In genomic region chr5:82183828-82184227, GRCh38 we compare ENCODE assay signal across 15 cellular contexts.
A peak's percentile ranks its signal among the peaks of the same experiment; 100 is the strongest.
DNase-seq lines count a peak whose midpoint lies in the region; ATAC-seq, FAIRE-seq and TF ChIP-seq lines count a peak whose summit lies in the region.
"Had no signal": no experiment of that assay in that cellular context is flagged by ENCODE, and none has a peak within 500 bp of the region (broad histone marks: within the 10 kb centered on the region; RNA-seq: fewer than 3 reads in every experiment).

No MANE protein-coding gene starts in this region.

- H2AFZ ChIP-seq in K562 (ENCODE audit: low read depth, low read length) = no peak overlapping the region

- no peaks in the 10 kb centered on the region for H3K79me2 ChIP-seq in K562 (ENCODE audit: control insufficient read depth, insufficient read depth, low read length)

- TF ChIP-seq RAD21 in K562 (CRISPR knock-in tag; conservative IDR thresholded peaks at IDR 0.05 in 1 of 2, IDR thresholded peaks at IDR 0.05 in 1 of 2) = no peak

- no peaks in the 10 kb centered on the region for H3K9me1 ChIP-seq in K562 (ENCODE audit: control insufficient read depth, insufficient read depth, low read length)

- no peak overlapping the region for H3K9ac ChIP-seq in K562 (ENCODE audit: insufficient read depth in 1 of 2, low read depth in 2 of 2, low read length in 2 of 2)

- H3K4me1 ChIP-seq in K562 (replicated peaks in 1 of 2; ENCODE audit: control insufficient read depth in 2 of 2, insufficient read depth in 2 of 2, low read length in 2 of 2) = no peaks in the 10 kb centered on the region
- H3K4me1 ChIP-seq in psoas muscle = no peaks in the 10 kb centered on the region
- H3K4me1 ChIP-seq: adrenal gland had no signal

- peaks cover 5% of the 10 kb centered on the region for H3K9me3 Mint-ChIP-seq in osteocyte (ENCODE audit: unreplicated experiment)
- H3K9me3 Mint-ChIP-seq: nephron progenitor cell had no signal

- TF ChIP-seq POLR2A in K562 (conservative IDR thresholded peaks at IDR 0.05) = no peak

- H4K20me1 ChIP-seq in K562 (replicated peaks; ENCODE audit: control insufficient read depth, insufficient read depth, low read length) = no peaks in the 10 kb centered on the region

- H3K9me3 ChIP-seq in K562 (replicated peaks; ENCODE audit: control insufficient read depth, insufficient read depth, low read depth, low read length) (no peaks in the 10 kb centered on the region), psoas muscle (no peaks in the 10 kb centered on the region)

- H3K36me3 ChIP-seq in K562 (ENCODE audit: control insufficient read depth, insufficient read depth, low read length) = 0 out of 3 replicates have a peak, but pooled peaks cover 4% of the 10 kb centered on the region
- H3K36me3 ChIP-seq in psoas muscle (ENCODE audit: insufficient read depth in 1 of 2, low read depth in 1 of 2) = peaks cover 0 to 7% of the 10 kb centered on the region in 2 donors
- H3K36me3 ChIP-seq: adrenal gland had no signal

- POLR2A ChIA-PET in K562 (lab: Yijun Ruan, JAX) = no interaction called here

- no TSS peak for BruUV-seq in K562 (replicated peaks; lab: Mats Ljungman, UMichigan)

- 14% methylated on average over 1 of the region's 1 CpG for WGBS in K562 (ENCODE audit: insufficient coverage, low coverage, missing lambda C conversion rate)
- 89 to 100% (median 91%) methylated on average over 1 of the region's 1 CpG for WGBS in psoas muscle, 3 donors

- H3K4me2 ChIP-seq in K562 (ENCODE audit: insufficient read depth, low read length) = no peak overlapping the region

- DNase-seq in NCI-H2171 treated with DMSO at 0.1 percent for 48 hours (lab: John Stamatoyannopoulos, UW) (peak; percentile 41), NCI-H2171 (lab: John Stamatoyannopoulos, UW) (no peak), K562 (ENCODE audit: extremely low read depth in 1 of 4, low spot score in 3 of 4) (no peak), psoas muscle (no peak), NCI-H774 (lab: John Stamatoyannopoulos, UW) (no peak), osteocyte (ENCODE audit: extremely low spot score, unreplicated experiment) (no peak)
- no peak for DNase-seq in stimulated activated CD4-positive, alpha-beta T cell treated with anti-CD3 and anti-CD28 coated beads, Interleukin-4, amount 100 ng/mL, for 4 hours
- DNase-seq: 8988T; activated CD8-positive, alpha-beta T cell treated with anti-CD3 and anti-CD28 coated beads, Interleukin-2, amount 10 ng/mL, durations not matched to agents 7 days and 5 days; adrenal gland; effector CD8-positive, alpha-beta T cell; NCI-H226; nephron progenitor cell had no signal

- H3K27ac ChIP-seq in K562 (ENCODE audit: extremely low read depth, low read depth, low read length) (no peak overlapping the region), psoas muscle (no peak overlapping the region)
- H3K27ac ChIP-seq: adrenal gland had no signal

- in situ Hi-C loops in K562 (cut with MboI) = no loop called here

- H3K27ac Mint-ChIP-seq in osteocyte (ENCODE audit: unreplicated experiment) = no peak overlapping the region
- H3K27ac Mint-ChIP-seq: activated CD8-positive, alpha-beta T cell treated with anti-CD3 and anti-CD28 coated beads, Interleukin-2, amount 10 ng/mL, durations not matched to agents 7 days and 5 days; nephron progenitor cell had no signal

- no peak for FAIRE-seq in K562 (lab: Jason Lieb, UNC)

- H3K36me3 Mint-ChIP-seq in osteocyte (ENCODE audit: unreplicated experiment) = peaks cover 6% of the 10 kb centered on the region

- H3K4me3 ChIP-seq in K562 (no peak overlapping the region), psoas muscle (no peak overlapping the region)
- H3K4me3 ChIP-seq: adrenal gland had no signal

- peak; percentile 56 for ATAC-seq in HG03565 (IDR thresholded peaks at IDR 0.05; ENCODE audit: unreplicated experiment)
- ATAC-seq in K562 = no peak
- peak in 3 of 4 donors; percentile 42 to 69 (median 46) for ATAC-seq in psoas muscle
- ATAC-seq: activated CD8-positive, alpha-beta T cell treated with anti-CD3 and anti-CD28 coated beads, Interleukin-2, amount 10 ng/mL, durations not matched to agents 7 days and 5 days; SK-N-SH treated with all-trans-retinoic acid at 6 μM for 48 hours had no signal

- no peaks in the 10 kb centered on the region for H3K4me1 Mint-ChIP-seq in osteocyte (ENCODE audit: unreplicated experiment)
- H3K4me1 Mint-ChIP-seq: nephron progenitor cell had no signal

- H3K4me3 Mint-ChIP-seq in osteocyte (ENCODE audit: unreplicated experiment) = no peak overlapping the region
- H3K4me3 Mint-ChIP-seq: activated CD8-positive, alpha-beta T cell treated with anti-CD3 and anti-CD28 coated beads, Interleukin-2, amount 10 ng/mL, durations not matched to agents 7 days and 5 days; nephron progenitor cell had no signal

- TF ChIP-seq CTCF in K562 (IDR thresholded peaks at IDR 0.05 in 2 of 3, conservative IDR thresholded peaks at IDR 0.05 in 1 of 3; ENCODE audit: insufficient read depth in 2 of 3, low read depth in 1 of 3, low read length in 3 of 3) (no peak), psoas muscle (IDR thresholded peaks at IDR 0.05) (no peak), osteocyte (IDR thresholded peaks at IDR 0.05) (no peak)

- no peaks in the 10 kb centered on the region for H3K27me3 Mint-ChIP-seq in osteocyte (ENCODE audit: unreplicated experiment)

- TF ChIP-seq EP300 in K562 (IDR thresholded peaks at IDR 0.05; ENCODE audit: low read length) = no peak

- H3K27me3 ChIP-seq in K562 (ENCODE audit: control insufficient read depth in 2 of 2, insufficient read depth in 2 of 2, low read length in 2 of 2) (no peaks in the 10 kb centered on the region), psoas muscle (ENCODE audit: insufficient read depth in 3 of 3, low read length in 2 of 3) (no peaks in the 10 kb centered on the region)
- H3K27me3 ChIP-seq: adrenal gland had no signal

- CTCF ChIA-PET in K562 (lab: Yijun Ruan, JAX; ENCODE audit: low intra/inter-chr PET ratio) = no interaction called here

- intact Hi-C loops in K562 (cut with micrococcal nuclease) (no loop called here), psoas muscle (cut with DNase I) (no loop called here)

TF ChIP-seq in K562, 482 proteins besides CTCF, POLR2A, EP300 and RAD21:
- TF ChIP-seq STAT5B (CRISPR knock-in tag; IDR thresholded peaks at IDR 0.05) (no peak), CEBPB (tag; IDR thresholded peaks at IDR 0.05) (peak; percentile 75), POLR2H (tag; IDR thresholded peaks at IDR 0.05; ENCODE audit: low read depth) (no peak), CEBPG (CRISPR knock-in tag; IDR thresholded peaks at IDR 0.05) (no peak), CEBPG (tag; conservative IDR thresholded peaks at IDR 0.05 in 1 of 2, IDR thresholded peaks at IDR 0.05 in 1 of 2) (peak in 1 of 2 experiments; percentile 71; a peak in 2 of 4 replicates), NFIX (CRISPR knock-in tag; IDR thresholded peaks at IDR 0.05; ENCODE audit: low read depth) (no peak)
- TF ChIP-seq, protein P1, sequence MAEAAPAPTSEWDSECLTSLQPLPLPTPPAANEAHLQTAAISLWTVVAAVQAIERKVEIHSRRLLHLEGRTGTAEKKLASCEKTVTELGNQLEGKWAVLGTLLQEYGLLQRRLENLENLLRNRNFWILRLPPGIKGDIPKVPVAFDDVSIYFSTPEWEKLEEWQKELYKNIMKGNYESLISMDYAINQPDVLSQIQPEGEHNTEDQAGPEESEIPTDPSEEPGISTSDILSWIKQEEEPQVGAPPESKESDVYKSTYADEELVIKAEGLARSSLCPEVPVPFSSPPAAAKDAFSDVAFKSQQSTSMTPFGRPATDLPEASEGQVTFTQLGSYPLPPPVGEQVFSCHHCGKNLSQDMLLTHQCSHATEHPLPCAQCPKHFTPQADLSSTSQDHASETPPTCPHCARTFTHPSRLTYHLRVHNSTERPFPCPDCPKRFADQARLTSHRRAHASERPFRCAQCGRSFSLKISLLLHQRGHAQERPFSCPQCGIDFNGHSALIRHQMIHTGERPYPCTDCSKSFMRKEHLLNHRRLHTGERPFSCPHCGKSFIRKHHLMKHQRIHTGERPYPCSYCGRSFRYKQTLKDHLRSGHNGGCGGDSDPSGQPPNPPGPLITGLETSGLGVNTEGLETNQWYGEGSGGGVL (CRISPR knock-in tag; IDR thresholded peaks at IDR 0.05) = no peak
